ENCODE assay signal across 12 cellular contexts in genomic region chr17:57461082-57461481, GRCh38.
DNase-seq lines count a peak whose midpoint lies in the region; ATAC-seq and TF ChIP-seq lines count a peak whose summit lies in the region.
"Had no signal": no experiment of that assay in that cellular context is flagged by ENCODE, and none has a peak within 500 bp of the region (broad histone marks: within the 10 kb centered on the region; RNA-seq: fewer than 3 reads in every experiment).

No MANE protein-coding gene starts in this region.

- H3K4me3 ChIP-seq in Caco-2 (ENCODE audit: low read depth, low read length): no peak overlapping the region
- no peak overlapping the region for H3K4me3 ChIP-seq in GM12865 (ENCODE audit: low read depth, low read length)
- H3K4me3 ChIP-seq in fibroblast of mammary gland (ENCODE audit: control insufficient read depth, low read depth, low read length): no peak overlapping the region
- H3K4me3 ChIP-seq in H7 (ENCODE audit: insufficient read depth, low read depth, low read length): no peak overlapping the region
- H3K4me3 ChIP-seq: SK-N-MC had no signal

- intact Hi-C loops in Caco-2 (cut with micrococcal nuclease; ENCODE audit: unreplicated experiment): no loop called here

- H3K4me3 Mint-ChIP-seq in Caco-2 (ENCODE audit: unreplicated experiment): no peak overlapping the region
- H3K4me3 Mint-ChIP-seq in T-helper 17 cell: no peak overlapping the region
- no peak overlapping the region for H3K4me3 Mint-ChIP-seq in osteocyte (ENCODE audit: unreplicated experiment)

- no peak for DNase-seq in Caco-2
- DNase-seq in GM12865 (ENCODE audit: low read depth): peak; percentile 49
- DNase-seq in T-helper 17 cell: no peak
- DNase-seq in fibroblast of mammary gland (ENCODE audit: low read depth): peak; percentile 51
- DNase-seq in H7: no peak
- no peak for DNase-seq in ecto neural progenitor cell (ENCODE audit: low spot score)
- no peak for DNase-seq in osteocyte (ENCODE audit: extremely low spot score, unreplicated experiment)
- DNase-seq: effector memory CD4-positive, alpha-beta T cell; hypothalamus; MM.1S had no signal

- H3K9me3 ChIP-seq in Caco-2: no peaks in the 10 kb centered on the region
- H3K9me3 ChIP-seq in T-helper 17 cell (ENCODE audit: control insufficient read depth, low read length, poor library complexity, severe bottlenecking): no peaks in the 10 kb centered on the region

- POLR2A ChIA-PET in Caco-2 (lab: Charles Lee): no interaction called here

- H3K27me3 ChIP-seq in Caco-2 (replicated peaks; ENCODE audit: control insufficient read depth, insufficient read depth, low read length) (no peaks in the 10 kb centered on the region), H7 (ENCODE audit: control insufficient read depth, insufficient read depth, low read length) (no peaks in the 10 kb centered on the region)

- H3K27ac Mint-ChIP-seq in Caco-2 (ENCODE audit: unreplicated experiment) (peak overlapping the region; percentile 6), T-helper 17 cell (peak overlapping the region; percentile 64), osteocyte (ENCODE audit: unreplicated experiment) (no peak overlapping the region)

- H3K36me3 ChIP-seq in Caco-2 (ENCODE audit: control insufficient read depth, insufficient read depth, low read length) (no peaks in the 10 kb centered on the region), H7 (replicated peaks; ENCODE audit: control insufficient read depth, insufficient read depth, low read length) (no peaks in the 10 kb centered on the region)

- no TSS peak for BruUV-seq in Caco-2 (replicated peaks; lab: Mats Ljungman, UMichigan)

- TF ChIP-seq CTCF in Caco-2 (IDR thresholded peaks at IDR 0.05; ENCODE audit: insufficient read depth in 1 of 2, low read depth in 1 of 2, low read length in 1 of 2, severe bottlenecking in 1 of 2, unreplicated experiment in 1 of 2) (no peak), GM12865 (IDR thresholded peaks at IDR 0.05; ENCODE audit: insufficient read depth, low read depth, low read length, missing control alignments) (no peak), fibroblast of mammary gland (conservative IDR thresholded peaks at IDR 0.05; ENCODE audit: control insufficient read depth, insufficient read depth, low read depth, low read length) (no peak), osteocyte (IDR thresholded peaks at IDR 0.05) (no peak)

- CTCF ChIA-PET in Caco-2 (lab: Charles Lee): no interaction called here

- ATAC-seq in T-helper 17 cell (no peak), GM18519 (IDR thresholded peaks at IDR 0.05; ENCODE audit: low FRiP score, unreplicated experiment) (no peak)

- H3K9me3 Mint-ChIP-seq in Caco-2 (ENCODE audit: unreplicated experiment): no peaks in the 10 kb centered on the region
- no peaks in the 10 kb centered on the region for H3K9me3 Mint-ChIP-seq in osteocyte (ENCODE audit: unreplicated experiment)

- H3K4me1 Mint-ChIP-seq in Caco-2 (ENCODE audit: low read depth, unreplicated experiment) (peaks cover 7% of the 10 kb centered on the region), T-helper 17 cell (peaks cover 46% of the 10 kb centered on the region), osteocyte (ENCODE audit: unreplicated experiment) (peaks cover 48% of the 10 kb centered on the region)

- H3K4me1 ChIP-seq in Caco-2: peaks cover 8% of the 10 kb centered on the region

- H3K27me3 Mint-ChIP-seq in Caco-2 (ENCODE audit: insufficient read depth, unreplicated experiment): no peaks in the 10 kb centered on the region
- no peaks in the 10 kb centered on the region for H3K27me3 Mint-ChIP-seq in T-helper 17 cell
- H3K27me3 Mint-ChIP-seq in osteocyte (ENCODE audit: unreplicated experiment): no peaks in the 10 kb centered on the region

- H3K36me3 Mint-ChIP-seq in Caco-2 (ENCODE audit: insufficient read depth, unreplicated experiment) (peaks cover 55% of the 10 kb centered on the region), T-helper 17 cell (ENCODE audit: low read depth) (peaks cover 4% of the 10 kb centered on the region), osteocyte (ENCODE audit: unreplicated experiment) (peaks cover 4% of the 10 kb centered on the region)

Comparison
In these comparisons a context has a peak if more than half of its experiments do, and no peak if none do; other contexts are left out.
1. DNase-seq: peak in GM12865 (single experiment) and fibroblast of mammary gland (single experiment); none in Caco-2 (0 of 2), T-helper 17 cell (0 of 3), H7 (single experiment), ecto neural progenitor cell (single experiment) and osteocyte (single experiment).